Comparison of ENCODE assay signal across 1 cellular context in genomic region chr2:38440655-38441054, GRCh38.
TF ChIP-seq lines count a peak whose summit lies in the region.

No MANE protein-coding gene starts in this region.

TF ChIP-seq in K562, 482 proteins besides CTCF, POLR2A, EP300 and RAD21 (continued from another document and continues in another):
- TF ChIP-seq ATF6 (CRISPR knock-in tag; IDR thresholded peaks at IDR 0.05): no peak
- TF ChIP-seq THRB (CRISPR knock-in tag; conservative IDR thresholded peaks at IDR 0.05): no peak
- no peak for TF ChIP-seq ZNF75A (CRISPR knock-in tag; IDR thresholded peaks at IDR 0.05)
- no peak for TF ChIP-seq NR4A1 (CRISPR knock-in tag; IDR thresholded peaks at IDR 0.05)
- TF ChIP-seq NR4A1 (tag; IDR thresholded peaks at IDR 0.05): no peak; the same call in 1 of the 2 replicates
- TF ChIP-seq ZSCAN29 (IDR thresholded peaks at IDR 0.05): no peak
- no peak for TF ChIP-seq ATF1 (CRISPR knock-in tag; IDR thresholded peaks at IDR 0.05)
- peak; percentile 64 for TF ChIP-seq ATF1 (tag; IDR thresholded peaks at IDR 0.05)
- no peak for TF ChIP-seq NELFE (IDR thresholded peaks at IDR 0.05; ENCODE audit: insufficient read depth, insufficient read length)
- TF ChIP-seq ZNF253 (CRISPR knock-in tag; conservative IDR thresholded peaks at IDR 0.05): no peak
- TF ChIP-seq SMAD2 (IDR thresholded peaks at IDR 0.05; ENCODE audit: low read depth, low read length): no peak
- TF ChIP-seq PML (IDR thresholded peaks at IDR 0.05; ENCODE audit: low read length): peak; percentile 61; the same call in 1 of the 2 replicates
- no peak for TF ChIP-seq ZNF57 (CRISPR knock-in tag; IDR thresholded peaks at IDR 0.05)
- no peak for TF ChIP-seq POLR2B (IDR thresholded peaks at IDR 0.05; ENCODE audit: low read depth, partially characterized antibody)
- no peak for TF ChIP-seq UBTF (IDR thresholded peaks at IDR 0.05; ENCODE audit: borderline replicate concordance in 1 of 2, low read depth in 2 of 2, low read length in 2 of 2)
- no peak for TF ChIP-seq SIRT6 (IDR thresholded peaks at IDR 0.05; ENCODE audit: low read depth, low read length)
- TF ChIP-seq HOMEZ (CRISPR knock-in tag; IDR thresholded peaks at IDR 0.05): no peak
- no peak for TF ChIP-seq SLC30A9 (CRISPR knock-in tag; IDR thresholded peaks at IDR 0.05)
- TF ChIP-seq DLX4 (CRISPR knock-in tag; IDR thresholded peaks at IDR 0.05): no peak
- TF ChIP-seq PREB (CRISPR knock-in tag; IDR thresholded peaks at IDR 0.05): no peak
- TF ChIP-seq HCFC1 (IDR thresholded peaks at IDR 0.05; ENCODE audit: low read depth, low read length): no peak
- no peak for TF ChIP-seq LCOR (CRISPR knock-in tag; IDR thresholded peaks at IDR 0.05)
- TF ChIP-seq ZNF655 (CRISPR knock-in tag; IDR thresholded peaks at IDR 0.05): no peak
- no peak for TF ChIP-seq SRSF1 (IDR thresholded peaks at IDR 0.05; ENCODE audit: low read depth, low read length)
- TF ChIP-seq POLR2AphosphoS2 (IDR thresholded peaks at IDR 0.05; ENCODE audit: low read length): no peak
- TF ChIP-seq BCL6 (CRISPR knock-in tag; IDR thresholded peaks at IDR 0.05): no peak
- peak; percentile 64; the same call in 1 of the 2 replicates for TF ChIP-seq FOXA1 (IDR thresholded peaks at IDR 0.05; ENCODE audit: borderline replicate concordance)
- TF ChIP-seq ATF3 (IDR thresholded peaks at IDR 0.05): no peak; the same call in 1 of the 2 replicates
- TF ChIP-seq ATF3 (CRISPR knock-in tag; conservative IDR thresholded peaks at IDR 0.05): no peak
- no peak for TF ChIP-seq IRF1 (CRISPR knock-in tag; IDR thresholded peaks at IDR 0.05; ENCODE audit: borderline replicate concordance)
- no peak for TF ChIP-seq PCBP2 (IDR thresholded peaks at IDR 0.05; ENCODE audit: low read depth, low read length, poor library complexity, severe bottlenecking)
- no peak for TF ChIP-seq SNAPC5 (CRISPR knock-in tag; IDR thresholded peaks at IDR 0.05)
- no peak for TF ChIP-seq ILF3 (IDR thresholded peaks at IDR 0.05; ENCODE audit: borderline replicate concordance)
- TF ChIP-seq ZNF584 (CRISPR knock-in tag; IDR thresholded peaks at IDR 0.05; ENCODE audit: low read depth): no peak
- no peak for TF ChIP-seq ZSCAN32 (CRISPR knock-in tag; IDR thresholded peaks at IDR 0.05)
- TF ChIP-seq E2F3 (CRISPR knock-in tag; IDR thresholded peaks at IDR 0.05): no peak
- TF ChIP-seq SRSF7 (optimal IDR thresholded peaks at IDR 0.05; ENCODE audit: low read depth, low read length): no peak
- 0 out of 4 replicates have a peak, but pooled peaks of 1 of the 2 experiments have one; percentile 29 for TF ChIP-seq TEAD1 (CRISPR knock-in tag; IDR thresholded peaks at IDR 0.05)
- no peak for TF ChIP-seq ZNF197 (CRISPR knock-in tag; IDR thresholded peaks at IDR 0.05; ENCODE audit: low read depth)
- TF ChIP-seq ZHX1 (conservative IDR thresholded peaks at IDR 0.05; ENCODE audit: low read length): no peak
- peak; percentile 20; the same call in 1 of the 2 replicates for TF ChIP-seq ZNF384 (IDR thresholded peaks at IDR 0.05; ENCODE audit: low read depth, low read length)
- no peak for TF ChIP-seq TBP (optimal IDR thresholded peaks at IDR 0.05; ENCODE audit: low read depth, low read length)
- no peak for TF ChIP-seq ZNF609 (CRISPR knock-in tag; IDR thresholded peaks at IDR 0.05; ENCODE audit: borderline replicate concordance)
- TF ChIP-seq BDP1 (IDR thresholded peaks at IDR 0.05; ENCODE audit: insufficient read depth, insufficient read length): no peak
- TF ChIP-seq CEBPB (tag; IDR thresholded peaks at IDR 0.05): peak; percentile 82
- peak; percentile 79 for TF ChIP-seq SMARCA4 (IDR thresholded peaks at IDR 0.05)
